7 cellular contexts compared by ENCODE assay signal in the genomic region with DNA sequence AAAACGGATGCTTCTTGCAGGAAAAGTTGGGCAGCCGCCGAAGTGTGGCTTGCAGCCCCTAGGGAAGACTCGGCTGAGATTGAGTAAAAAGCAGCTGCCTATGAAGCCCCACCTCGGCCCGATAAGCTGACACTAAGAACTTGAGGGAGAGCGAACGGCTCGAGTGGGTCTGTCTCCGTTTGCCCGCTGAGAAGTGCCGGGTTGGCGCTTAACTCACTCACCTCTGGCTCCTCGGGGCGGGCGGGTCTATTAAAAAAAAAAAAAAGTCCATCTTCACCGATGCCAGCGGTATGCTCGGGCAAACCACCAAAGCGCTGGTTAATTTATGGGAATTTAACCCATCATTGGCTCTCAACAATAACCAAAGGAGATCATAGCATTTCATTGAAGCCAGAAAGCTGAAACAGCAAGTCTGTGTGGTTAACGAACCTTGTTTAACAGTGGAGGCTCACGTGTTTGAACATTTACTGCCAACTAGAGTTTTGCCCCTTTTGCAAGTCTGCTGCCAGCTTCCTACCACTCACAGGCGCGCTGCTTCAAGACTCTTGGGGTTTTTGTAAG. TPM values are rescaled to one million over a fixed set of nuclear protein-coding genes. Genes with fewer than 3 reads are reported as not detected.
DNase-seq lines count a peak whose midpoint lies in the region; FAIRE-seq and TF ChIP-seq lines count a peak whose summit lies in the region.

No MANE protein-coding gene starts in this region.

- no peak for TF ChIP-seq POLR2A in GM12892 (IDR thresholded peaks at IDR 0.05; ENCODE audit: low read depth, low read length)

- no peak for FAIRE-seq in GM12892 (lab: Jason Lieb, UNC)

- peak; percentile 32 for DNase-seq in GM12892 (ENCODE audit: insufficient read length)
- peak; percentile 49 for DNase-seq in NCI-H1092 (lab: John Stamatoyannopoulos, UW)
- peak; percentile 20 to 29 for DNase-seq in activated CD4-positive, alpha-beta T cell treated with anti-CD3 and anti-CD28 coated beads, Interleukin-2, amount 50 U/mL, for 4 hours
- DNase-seq in endothelial cell (ENCODE audit: low spot score), result peak; percentile 4
- peak; percentile 46 for DNase-seq in midbrain (lab: John Stamatoyannopoulos, UW)
- DNase-seq in OCI-M2 (lab: John Stamatoyannopoulos, UW; ENCODE audit: unreplicated experiment), result no peak

- no peaks in the 10 kb centered on the region for H3K9me3 Mint-ChIP-seq in endothelial cell (ENCODE audit: unreplicated experiment)
- no peaks in the 10 kb centered on the region for H3K9me3 Mint-ChIP-seq in stimulated activated naive CD8-positive, alpha-beta T cell treated with anti-CD3 and anti-CD28 coated beads, Interleukin-15, Interleukin-2, amounts not matched to agents 100 ng/mL and 50 ng/mL, for 24 hours

- H3K27ac Mint-ChIP-seq in endothelial cell (ENCODE audit: unreplicated experiment), result peak overlapping the region; percentile 67
- H3K27ac Mint-ChIP-seq in stimulated activated naive CD8-positive, alpha-beta T cell treated with anti-CD3 and anti-CD28 coated beads, Interleukin-15, Interleukin-2, amounts not matched to agents 100 ng/mL and 50 ng/mL, for 24 hours, result peak overlapping the region; percentile 59

- no peaks in the 10 kb centered on the region for H3K36me3 Mint-ChIP-seq in endothelial cell (ENCODE audit: low read depth, unreplicated experiment)
- peaks cover 5% of the 10 kb centered on the region for H3K36me3 Mint-ChIP-seq in stimulated activated naive CD8-positive, alpha-beta T cell treated with anti-CD3 and anti-CD28 coated beads, Interleukin-15, Interleukin-2, amounts not matched to agents 100 ng/mL and 50 ng/mL, for 24 hours (ENCODE audit: low read depth)

- H3K27me3 Mint-ChIP-seq in endothelial cell (ENCODE audit: unreplicated experiment), result no peaks in the 10 kb centered on the region
- no peaks in the 10 kb centered on the region for H3K27me3 Mint-ChIP-seq in stimulated activated naive CD8-positive, alpha-beta T cell treated with anti-CD3 and anti-CD28 coated beads, Interleukin-15, Interleukin-2, amounts not matched to agents 100 ng/mL and 50 ng/mL, for 24 hours

- H3K4me1 Mint-ChIP-seq in endothelial cell (ENCODE audit: unreplicated experiment), result peaks cover 31% of the 10 kb centered on the region
- peaks cover 69% of the 10 kb centered on the region for H3K4me1 Mint-ChIP-seq in stimulated activated naive CD8-positive, alpha-beta T cell treated with anti-CD3 and anti-CD28 coated beads, Interleukin-15, Interleukin-2, amounts not matched to agents 100 ng/mL and 50 ng/mL, for 24 hours (ENCODE audit: low read depth)

- peak overlapping the region; percentile 96 for H3K4me3 Mint-ChIP-seq in endothelial cell (ENCODE audit: unreplicated experiment)
- peak overlapping the region; percentile 87 for H3K4me3 Mint-ChIP-seq in stimulated activated naive CD8-positive, alpha-beta T cell treated with anti-CD3 and anti-CD28 coated beads, Interleukin-15, Interleukin-2, amounts not matched to agents 100 ng/mL and 50 ng/mL, for 24 hours

- TF ChIP-seq CTCF in endothelial cell (IDR thresholded peaks at IDR 0.05; ENCODE audit: unreplicated experiment), result no peak

RNA-seq across cellular contexts. Expression of gene SNTB2, which starts 1.0 kb away (rescaled TPM):
- polyA plus RNA-seq in GM12892 (2012; ENCODE audit: missing spikeins), result 3.3 TPM
- total RNA-seq in endothelial cell (ENCODE audit: unreplicated experiment), result 16.8 TPM

RNA-seq across cellular contexts. Expression of gene UTP4, which starts 55.5 kb away (rescaled TPM):
- polyA plus RNA-seq in GM12892 (2012; ENCODE audit: missing spikeins), result 48.5 TPM
- 39.3 TPM for total RNA-seq in endothelial cell (ENCODE audit: unreplicated experiment)

RNA-seq across cellular contexts. Expression of gene CHTF8, which starts 55.6 kb away (rescaled TPM):
- 73.6 TPM for polyA plus RNA-seq in GM12892 (2012; ENCODE audit: missing spikeins)
- 169 TPM for total RNA-seq in endothelial cell (ENCODE audit: unreplicated experiment)
